35 cellular contexts compared by ENCODE assay signal in genomic region chr7:127207806-127208205, GRCh38. TPM values are rescaled to one million over a fixed set of nuclear protein-coding genes. Genes with fewer than 3 reads are reported as not detected.
"Had no signal": no experiment of that assay in that cellular context is flagged by ENCODE, and none has a peak within 500 bp of the region (broad histone marks: within the 10 kb centered on the region; RNA-seq: fewer than 3 reads in every experiment).

No MANE protein-coding gene starts in this region.

- H3K36me3 ChIP-seq: adrenal gland, brain microvascular endothelial cell, breast epithelium had no signal

- H3K9me3 ChIP-seq: adrenal gland, body of pancreas, breast epithelium had no signal

- DNase-seq: activated B cell treated with CpG ODN at 0.5 μM for 24 hours; activated CD4-positive, alpha-beta memory T cell treated with anti-CD3 and anti-CD28 coated beads for 36 hours; activated CD4-positive, alpha-beta T cell treated with anti-CD3 and anti-CD28 coated beads for 4 hours; activated CD4-positive, alpha-beta T cell treated with anti-CD3 and anti-CD28 coated beads, Interleukin-2, amount 10 ng/mL, durations not matched to agents 24 days and 14 days; activated CD4-positive, alpha-beta T cell treated with anti-CD3 and anti-CD28 coated beads, Interleukin-2, amount 50 U/mL, for 1 hour; activated CD4-positive, alpha-beta T cell treated with anti-CD3 and anti-CD28 coated beads, Interleukin-2, amount 50 U/mL, for 4 hours; activated CD4-positive, CD25-positive, alpha-beta regulatory T cell treated with anti-CD3 and anti-CD28 coated beads, Interleukin-2, amount 50 U/mL, for 72 hours; activated CD8-positive, alpha-beta memory T cell treated with anti-CD3 and anti-CD28 coated beads, Interleukin-2, amount 50 U/mL, for 4 hours; activated CD8-positive, alpha-beta T cell treated with anti-CD3 and anti-CD28 coated beads for 36 hours; activated effector memory CD4-positive, alpha-beta T cell treated with anti-CD3 and anti-CD28 coated beads, Interleukin-2, amount 50 U/mL, for 16 hours; activated gamma-delta T cell treated with Interleukin-2 at 50 U/mL for 16 hours; activated naive CD4-positive, alpha-beta T cell; activated naive CD4-positive, alpha-beta T cell treated with anti-CD3 and anti-CD28 coated beads for 36 hours; activated naive CD4-positive, alpha-beta T cell treated with anti-CD3 and anti-CD28 coated beads, Interleukin-2, amount 50 U/mL, for 16 hours; activated naive CD8-positive, alpha-beta T cell treated with anti-CD3 and anti-CD28 coated beads for 36 hours; activated T-cell treated with anti-CD3 and anti-CD28 coated beads for 4 hours; activated T-cell treated with anti-CD3 and anti-CD28 coated beads, Interleukin-2, amount 50 U/mL, for 1 hour; activated T-cell treated with anti-CD3 and anti-CD28 coated beads, Interleukin-2, amount 50 U/mL, for 4 hours; activated T-cell treated with anti-CD3 and anti-CD28 coated beads, Interleukin-2, amount 50 U/mL, for 72 hours; adrenal gland; amniotic stem cell; aorta; brain microvascular endothelial cell; central memory CD4-positive, alpha-beta T cell; T-helper 2 cell; T-helper 9 cell had no signal

- FAIRE-seq: astrocyte, TTC549 had no signal

- H3K27ac ChIP-seq: adrenal gland, body of pancreas, brain microvascular endothelial cell, breast epithelium, VCaP had no signal

- H3K27me3 ChIP-seq: adrenal gland, body of pancreas, brain microvascular endothelial cell, breast epithelium had no signal

- H3K4me1 ChIP-seq: adrenal gland, breast epithelium had no signal

- H3K4me3 ChIP-seq: adrenal gland, body of pancreas, breast epithelium had no signal

- ATAC-seq: activated CD8-positive, alpha-beta T cell treated with anti-CD3 and anti-CD28 coated beads for 36 hours; activated naive CD4-positive, alpha-beta T cell treated with anti-CD3 and anti-CD28 coated beads, Interleukin-2, amount 50 U/mL, for 72 hours; activated T-cell treated with anti-CD3 and anti-CD28 coated beads, Interleukin-2, amount 50 U/mL, for 4 hours; activated T-cell treated with anti-CD3 and anti-CD28 coated beads, Interleukin-2, amount 50 U/mL, for 72 hours; activated T-helper 17 cell treated with anti-CD3 and anti-CD28 coated beads, Interleukin-2, amount 50 U/mL, for 72 hours; body of pancreas had no signal

RNA-seq across cellular contexts. Expression of gene GRM8, which starts 44.9 kb away (rescaled TPM):
- total RNA-seq: activated B cell treated with CpG ODN at 0.5 μM for 24 hours; activated CD4-positive, alpha-beta memory T cell treated with anti-CD3 and anti-CD28 coated beads for 36 hours; activated CD4-positive, alpha-beta T cell treated with anti-CD3 and anti-CD28 coated beads, Interleukin-2, amount 10 ng/mL, durations not matched to agents 24 days and 14 days; activated CD8-positive, alpha-beta memory T cell treated with anti-CD3 and anti-CD28 coated beads for 36 hours; activated CD8-positive, alpha-beta T cell treated with anti-CD3 and anti-CD28 coated beads for 36 hours; activated naive CD4-positive, alpha-beta T cell treated with anti-CD3 and anti-CD28 coated beads for 36 hours; activated naive CD4-positive, alpha-beta T cell treated with anti-CD3 and anti-CD28 coated beads, Interleukin-2, amount 50 U/mL, for 72 hours; activated naive CD8-positive, alpha-beta T cell treated with anti-CD3 and anti-CD28 coated beads for 36 hours; activated T-cell treated with anti-CD3 and anti-CD28 coated beads, Interleukin-2, amount 50 U/mL, for 4 hours; activated T-cell treated with anti-CD3 and anti-CD28 coated beads, Interleukin-2, amount 50 U/mL, for 72 hours; activated T-helper 1 cell treated with anti-CD3 and anti-CD28 coated beads, Interleukin-12 subunit alpha, Interleukin-12 subunit beta, Interleukin-2, Interleukin-4 antibody, amounts not matched to agents 30 ng/mL and 10 ng/mL and 1 ng/mL, durations not matched to agents 14 hours and 24 hours and 36 hours; activated T-helper 17 cell treated with anti-CD3 and anti-CD28 coated beads, Interleukin-2, amount 50 U/mL, for 72 hours; aorta; breast epithelium had no signal
